16 cellular contexts compared by ENCODE assay signal in the genomic region with DNA sequence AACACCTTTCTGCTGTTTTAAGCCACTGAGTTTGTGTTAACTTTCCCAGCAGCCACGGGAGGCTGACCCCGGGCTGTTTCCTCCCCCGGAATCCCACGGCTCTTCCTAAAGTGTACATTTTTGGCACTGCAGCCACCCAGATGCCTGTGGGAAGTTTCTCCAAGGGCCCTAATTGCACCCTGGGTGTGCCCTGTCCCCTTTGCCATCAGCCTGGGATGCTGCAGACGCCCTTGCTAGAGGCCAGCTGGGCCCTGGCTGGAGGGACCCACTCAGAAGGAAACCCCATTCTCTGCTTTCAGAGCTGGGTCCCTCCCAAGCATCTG.
DNase-seq lines count a peak whose midpoint lies in the region; ATAC-seq and TF ChIP-seq lines count a peak whose summit lies in the region.
"Had no signal": no experiment of that assay in that cellular context is flagged by ENCODE, and none has a peak within 500 bp of the region (broad histone marks: within the 10 kb centered on the region; RNA-seq: fewer than 3 reads in every experiment).

No MANE protein-coding gene starts in this region.

- no peak overlapping the region for H3K27ac Mint-ChIP-seq in osteocyte (ENCODE audit: unreplicated experiment)
- no peak overlapping the region for H3K27ac Mint-ChIP-seq in activated CD4-positive, alpha-beta memory T cell treated with anti-CD3 and anti-CD28 coated beads, Interleukin-2, amount 10 ng/mL, durations not matched to agents 7 days and 5 days

- CTCF ChIA-PET in activated CD4-positive, alpha-beta memory T cell treated with anti-CD3 and anti-CD28 coated beads, Interleukin-2, amount 10 ng/mL, durations not matched to agents 7 days and 5 days (lab: Charles Lee): no interaction called here

- DNase-seq in cardiac septum (ENCODE audit: low spot score) (peak; percentile 51), left ventricle myocardium inferior (no peak), coronary artery (ENCODE audit: low spot score) (peak; percentile 43), osteocyte (ENCODE audit: extremely low spot score, unreplicated experiment) (peak; percentile 57)
- DNase-seq in activated CD4-positive, alpha-beta memory T cell treated with anti-CD3 and anti-CD28 coated beads, Interleukin-2, amount 10 ng/mL, durations not matched to agents 7 days and 5 days: no peak
- DNase-seq in stimulated activated CD4-positive, alpha-beta T cell treated with anti-CD3 and anti-CD28 coated beads, Interleukin-15, amount 100 ng/mL, for 24 hours: no peak
- DNase-seq: CD8-positive, alpha-beta memory T cell; DMS79 treated with DMSO at 0.1 percent for 48 hours; HCEC 1CT; NCI-H1105 treated with DMSO at 0.1 percent for 48 hours; NCI-H187; NK-92 treated with Interleukin-12 subunit alpha and Interleukin-12 subunit beta, amount 100 ng/mL, for 24 hours had no signal

- H3K4me1 ChIP-seq in left ventricle myocardium inferior: no peaks in the 10 kb centered on the region
- H3K4me1 ChIP-seq: A549 had no signal

- H3K9me3 Mint-ChIP-seq in osteocyte (ENCODE audit: unreplicated experiment): no peaks in the 10 kb centered on the region
- H3K9me3 Mint-ChIP-seq in activated CD4-positive, alpha-beta memory T cell treated with anti-CD3 and anti-CD28 coated beads, Interleukin-2, amount 10 ng/mL, durations not matched to agents 7 days and 5 days: no peaks in the 10 kb centered on the region
- H3K9me3 Mint-ChIP-seq: CD8-positive, alpha-beta memory T cell had no signal

- H3K36me3 Mint-ChIP-seq in osteocyte (ENCODE audit: unreplicated experiment): no peaks in the 10 kb centered on the region
- no peaks in the 10 kb centered on the region for H3K36me3 Mint-ChIP-seq in activated CD4-positive, alpha-beta memory T cell treated with anti-CD3 and anti-CD28 coated beads, Interleukin-2, amount 10 ng/mL, durations not matched to agents 7 days and 5 days (ENCODE audit: low read depth)
- H3K36me3 Mint-ChIP-seq: CD8-positive, alpha-beta memory T cell had no signal

- no peak overlapping the region for H3K4me3 Mint-ChIP-seq in osteocyte (ENCODE audit: unreplicated experiment)
- no peak overlapping the region for H3K4me3 Mint-ChIP-seq in activated CD4-positive, alpha-beta memory T cell treated with anti-CD3 and anti-CD28 coated beads, Interleukin-2, amount 10 ng/mL, durations not matched to agents 7 days and 5 days
- H3K4me3 Mint-ChIP-seq: CD8-positive, alpha-beta memory T cell had no signal

- no peaks in the 10 kb centered on the region for H3K9me3 ChIP-seq in left ventricle myocardium inferior (replicated peaks)
- H3K9me3 ChIP-seq: A549; BLaER1 treated with 17β-estradiol and CSF1 and Interleukin-3, amounts not matched to agents 10 nM and 100 nM had no signal

- POLR2A ChIA-PET in activated CD4-positive, alpha-beta memory T cell treated with anti-CD3 and anti-CD28 coated beads, Interleukin-2, amount 10 ng/mL, durations not matched to agents 7 days and 5 days (lab: Charles Lee): no interaction called here

- TF ChIP-seq CTCF in left ventricle myocardium inferior (IDR thresholded peaks at IDR 0.05; ENCODE audit: borderline replicate concordance) (no peak), coronary artery (IDR thresholded peaks at IDR 0.05) (no peak), osteocyte (IDR thresholded peaks at IDR 0.05) (no peak)

- H3K4me1 Mint-ChIP-seq in osteocyte (ENCODE audit: unreplicated experiment): no peaks in the 10 kb centered on the region
- no peaks in the 10 kb centered on the region for H3K4me1 Mint-ChIP-seq in activated CD4-positive, alpha-beta memory T cell treated with anti-CD3 and anti-CD28 coated beads, Interleukin-2, amount 10 ng/mL, durations not matched to agents 7 days and 5 days
- H3K4me1 Mint-ChIP-seq: CD8-positive, alpha-beta memory T cell had no signal

- H3K27me3 ChIP-seq in left ventricle myocardium inferior (ENCODE audit: low read depth): peaks cover 19% of the 10 kb centered on the region

- no peaks in the 10 kb centered on the region for H3K27me3 Mint-ChIP-seq in osteocyte (ENCODE audit: unreplicated experiment)
- H3K27me3 Mint-ChIP-seq in activated CD4-positive, alpha-beta memory T cell treated with anti-CD3 and anti-CD28 coated beads, Interleukin-2, amount 10 ng/mL, durations not matched to agents 7 days and 5 days: no peaks in the 10 kb centered on the region

- ATAC-seq in HG03342 (IDR thresholded peaks at IDR 0.05; ENCODE audit: unreplicated experiment): no peak

- intact Hi-C loops in cardiac septum (cut with DNase I): no loop called here
- intact Hi-C loops in left ventricle myocardium inferior (cut with micrococcal nuclease): no loop called here

- H3K4me3 ChIP-seq in left ventricle myocardium inferior: no peak overlapping the region
- no peak overlapping the region for H3K4me3 ChIP-seq in coronary artery
- H3K4me3 ChIP-seq: A549; BLaER1 treated with 17β-estradiol and CSF1 and Interleukin-3, amounts not matched to agents 10 nM and 100 nM had no signal

- no peaks in the 10 kb centered on the region for H3K36me3 ChIP-seq in left ventricle myocardium inferior
- H3K36me3 ChIP-seq: BLaER1 treated with 17β-estradiol and CSF1 and Interleukin-3, amounts not matched to agents 10 nM and 100 nM had no signal

- H3K27ac ChIP-seq in left ventricle myocardium inferior (replicated peaks): no peak overlapping the region
- H3K27ac ChIP-seq in coronary artery: no peak overlapping the region
- H3K27ac ChIP-seq in temporal lobe (ENCODE audit: low read depth, low read length): peak overlapping the region; percentile 30
- H3K27ac ChIP-seq: A549; BLaER1 treated with 17β-estradiol and CSF1 and Interleukin-3, amounts not matched to agents 10 nM and 100 nM had no signal

Comparison
In these comparisons a context has a peak if more than half of its experiments do, and no peak if none do; other contexts are left out.
1. DNase-seq: peak in cardiac septum (single experiment), coronary artery (single experiment) and osteocyte (single experiment); none in left ventricle myocardium inferior (single experiment), activated CD4-positive, alpha-beta memory T cell treated with anti-CD3 and anti-CD28 coated beads, Interleukin-2, amount 10 ng/mL, durations not matched to agents 7 days and 5 days (single experiment) and stimulated activated CD4-positive, alpha-beta T cell treated with anti-CD3 and anti-CD28 coated beads, Interleukin-15, amount 100 ng/mL, for 24 hours (single experiment).